In the genomic region with DNA sequence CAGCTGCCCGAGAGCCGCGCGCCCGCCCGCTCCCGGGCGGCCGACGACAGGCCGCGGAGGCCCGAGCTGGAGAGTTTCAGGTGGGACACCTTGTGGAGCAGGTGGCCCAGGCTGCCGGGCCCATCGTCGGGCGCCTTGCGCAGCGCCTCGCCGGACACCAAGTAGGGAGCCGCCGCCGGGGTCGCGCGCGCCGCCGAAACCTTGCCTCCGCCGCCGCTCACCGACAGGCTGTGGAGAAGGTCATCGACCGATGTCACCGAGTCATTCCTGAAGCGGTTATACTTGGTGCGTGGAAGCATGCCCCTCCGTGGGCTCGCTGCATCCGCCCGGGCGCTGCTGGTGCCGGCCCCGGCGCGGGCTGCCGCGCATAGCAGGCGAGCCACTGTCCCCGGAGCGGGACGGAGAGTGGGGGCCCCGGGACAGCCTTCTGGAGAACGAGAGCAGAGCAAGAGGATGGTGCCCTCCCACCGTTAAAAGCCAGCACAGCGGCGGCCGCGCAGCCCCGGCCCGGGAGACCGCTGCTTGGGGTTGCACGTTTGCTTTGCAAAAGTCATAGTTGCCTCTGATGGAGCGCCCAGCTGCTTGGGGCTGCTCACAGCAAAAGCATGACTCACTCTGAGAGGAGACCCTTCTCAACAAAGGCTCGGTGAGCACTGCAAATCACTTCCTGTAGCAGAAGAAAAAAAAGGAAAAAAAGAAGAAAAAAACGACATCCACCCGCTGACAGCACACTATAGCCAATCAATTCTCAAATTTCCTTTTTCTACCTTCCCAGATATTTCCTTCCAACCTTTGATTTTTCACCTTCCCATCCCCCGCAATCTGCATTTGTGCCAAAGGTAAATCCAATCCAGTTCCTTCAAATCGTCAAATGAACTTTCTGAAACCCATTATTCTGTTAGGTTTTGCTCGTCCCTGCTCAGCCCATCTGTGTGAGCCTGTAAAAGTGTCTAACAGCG, we compare ENCODE assay signal across 9 cellular contexts. TPM values are rescaled to one million over a fixed set of nuclear protein-coding genes. Genes with fewer than 3 reads are reported as not detected.
DNase-seq lines count a peak whose midpoint lies in the region; ATAC-seq and TF ChIP-seq lines count a peak whose summit lies in the region.
"Had no signal": no experiment of that assay in that cellular context is flagged by ENCODE, and none has a peak within 500 bp of the region (broad histone marks: within the 10 kb centered on the region; RNA-seq: fewer than 3 reads in every experiment).

A gene with protein sequence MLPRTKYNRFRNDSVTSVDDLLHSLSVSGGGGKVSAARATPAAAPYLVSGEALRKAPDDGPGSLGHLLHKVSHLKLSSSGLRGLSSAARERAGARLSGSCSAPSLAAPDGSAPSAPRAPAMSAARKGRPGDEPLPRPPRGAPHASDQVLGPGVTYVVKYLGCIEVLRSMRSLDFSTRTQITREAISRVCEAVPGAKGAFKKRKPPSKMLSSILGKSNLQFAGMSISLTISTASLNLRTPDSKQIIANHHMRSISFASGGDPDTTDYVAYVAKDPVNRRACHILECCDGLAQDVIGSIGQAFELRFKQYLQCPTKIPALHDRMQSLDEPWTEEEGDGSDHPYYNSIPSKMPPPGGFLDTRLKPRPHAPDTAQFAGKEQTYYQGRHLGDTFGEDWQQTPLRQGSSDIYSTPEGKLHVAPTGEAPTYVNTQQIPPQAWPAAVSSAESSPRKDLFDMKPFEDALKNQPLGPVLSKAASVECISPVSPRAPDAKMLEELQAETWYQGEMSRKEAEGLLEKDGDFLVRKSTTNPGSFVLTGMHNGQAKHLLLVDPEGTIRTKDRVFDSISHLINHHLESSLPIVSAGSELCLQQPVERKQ (minus strand): TSS at position 657 of the 959 bp plus-strand sequence. CDS start 358 bp downstream, at position 299.

- H3K9ac ChIP-seq in mesenchymal stem cell (ENCODE audit: low read length) = peak within 1 kb of the TSS; percentile 77

- H3K79me1 ChIP-seq in mesenchymal stem cell (replicated peaks; ENCODE audit: low read length, poor library complexity, severe bottlenecking) = peaks cover 13% of the 10 kb centered on the region

- H3K36me3 Mint-ChIP-seq in HFFc6 (ENCODE audit: low read depth) = no peaks in the 10 kb centered on the region

- H3K4ac ChIP-seq in mesenchymal stem cell (ENCODE audit: low read depth in 1 of 2, low read length in 2 of 2) = peak within 1 kb of the TSS; percentile 54 to 63

- H4K91ac ChIP-seq in mesenchymal stem cell (ENCODE audit: low read length) = peak within 1 kb of the TSS; percentile 67

- peak within 1 kb of the TSS; percentile 89 for H3K27ac Mint-ChIP-seq in HFFc6

- peak within 1 kb of the TSS; percentile 94 to 97 for H3K18ac ChIP-seq in mesenchymal stem cell (ENCODE audit: low read depth in 1 of 2, low read length in 2 of 2)

- H2BK120ac ChIP-seq in mesenchymal stem cell (ENCODE audit: low read depth, low read length) = peak within 1 kb of the TSS; percentile 80

- H3K27ac ChIP-seq in 22Rv1 = peak within 1 kb of the TSS; percentile 92
- H3K27ac ChIP-seq in caudate nucleus (ENCODE audit: low read depth, low read length) = peak within 1 kb of the TSS; percentile 84
- peak within 1 kb of the TSS; percentile 86 for H3K27ac ChIP-seq in mesenchymal stem cell (ENCODE audit: low read length, poor library complexity, severe bottlenecking)
- peak within 1 kb of the TSS; percentile 80 for H3K27ac ChIP-seq in upper lobe of right lung

- no peak within 1 kb of the TSS for H2BK5ac ChIP-seq in mesenchymal stem cell (ENCODE audit: low read depth, low read length, poor library complexity, severe bottlenecking)

- DNase-seq in HFFc6 = no peak
- DNase-seq in caudate nucleus (lab: John Stamatoyannopoulos, UW) = peak in 7 of 61 donors; percentile 13 to 45 (median 33)
- peak; percentile 60 for DNase-seq in mesenchymal stem cell
- DNase-seq in upper lobe of right lung = no peak
- DNase-seq in NCI-H774 (lab: John Stamatoyannopoulos, UW) = no peak

- no peaks in the 10 kb centered on the region for H3K36me3 ChIP-seq in mesenchymal stem cell (ENCODE audit: control insufficient read depth in 1 of 2, insufficient read depth in 2 of 2, low read depth in 1 of 2, low read length in 2 of 2)
- no peaks in the 10 kb centered on the region for H3K36me3 ChIP-seq in upper lobe of right lung

- H3K4me3 ChIP-seq in mesenchymal stem cell (ENCODE audit: insufficient read depth in 1 of 2, low read depth in 1 of 2, low read length in 2 of 2) = peak within 1 kb of the TSS; percentile 74 to 79
- H3K4me3 ChIP-seq in upper lobe of right lung = peak within 1 kb of the TSS; percentile 56

- H2BK12ac ChIP-seq in mesenchymal stem cell (ENCODE audit: low read length in 2 of 2) = peak within 1 kb of the TSS; percentile 42 to 90

- TF ChIP-seq CTCF in 22Rv1 (IDR thresholded peaks at IDR 0.05) (no peak), HFFc6 (IDR thresholded peaks at IDR 0.05) (no peak), upper lobe of right lung (IDR thresholded peaks at IDR 0.05) (no peak)

- H3K23ac ChIP-seq in mesenchymal stem cell (ENCODE audit: low read length in 2 of 2) = no peak within 1 kb of the TSS

- peak within 1 kb of the TSS; percentile 83 for H2AFZ ChIP-seq in mesenchymal stem cell (ENCODE audit: low read depth, low read length)

- H3K9me3 ChIP-seq in mesenchymal stem cell (ENCODE audit: control insufficient read depth, low read length) (no peaks in the 10 kb centered on the region), upper lobe of right lung (no peaks in the 10 kb centered on the region)

- H3K4me3 Mint-ChIP-seq in HFFc6 = peak within 1 kb of the TSS; percentile 85

- ATAC-seq in upper lobe of right lung = peak; percentile 8
- ATAC-seq in HG02981 (IDR thresholded peaks at IDR 0.05; ENCODE audit: unreplicated experiment) = no peak
- ATAC-seq in GM19351 (IDR thresholded peaks at IDR 0.05; ENCODE audit: unreplicated experiment) = no peak

- H3K27me3 ChIP-seq in mesenchymal stem cell (ENCODE audit: control insufficient read depth in 1 of 2, insufficient read depth in 1 of 2, low read length in 2 of 2) (no peaks in the 10 kb centered on the region), upper lobe of right lung (peaks cover 30% of the 10 kb centered on the region)

- peaks cover 34% of the 10 kb centered on the region for H3K4me1 Mint-ChIP-seq in HFFc6 (ENCODE audit: low read depth)

- 3% methylated on average over 73 of the region's 73 CpGs for WGBS in mesenchymal stem cell

- H3K4me2 ChIP-seq in mesenchymal stem cell (ENCODE audit: low read length, poor library complexity, severe bottlenecking) = peak within 1 kb of the TSS; percentile 98

- peak within 1 kb of the TSS; percentile 100 for H2BK15ac ChIP-seq in mesenchymal stem cell (ENCODE audit: low read depth, poor library complexity, severe bottlenecking)

- peak within 1 kb of the TSS in 1 of 2 experiments; percentile 94 for H3K14ac ChIP-seq in mesenchymal stem cell (ENCODE audit: low read length in 2 of 2)

- H2AK5ac ChIP-seq in mesenchymal stem cell (ENCODE audit: low read length, severe bottlenecking) = no peak within 1 kb of the TSS

- no peaks in the 10 kb centered on the region for H3K9me3 Mint-ChIP-seq in HFFc6
- H3K9me3 Mint-ChIP-seq: central memory CD8-positive, alpha-beta T cell had no signal

- H4K8ac ChIP-seq in mesenchymal stem cell (ENCODE audit: low read length) = peak within 1 kb of the TSS; percentile 78

- peaks cover 8% of the 10 kb centered on the region for H3K27me3 Mint-ChIP-seq in HFFc6 (ENCODE audit: insufficient read depth)

- intact Hi-C loops in upper lobe of right lung (cut with DNase I) = no loop called here

- H3K4me1 ChIP-seq in mesenchymal stem cell (ENCODE audit: control insufficient read depth, insufficient read depth, low read depth, low read length) (peaks cover 19% of the 10 kb centered on the region), upper lobe of right lung (peaks cover 15% of the 10 kb centered on the region)

RNA-seq across cellular contexts. Expression of the gene that starts here (rescaled TPM):
- 1 to 10 TPM in 2 of 6 experiments, under 1 TPM in 4; 0.28 to 1.9 (median 0.42) TPM for total RNA-seq in HFFc6 (2021; fragmentation: NEBNext Ultra II Directional; extraction: Animal tissue kit (Norgen Biotek cat#: 25700))
- polyA plus RNA-seq in mesenchymal stem cell (2013, experiment 1 of 2) = 3.0 TPM
- polyA plus RNA-seq in mesenchymal stem cell (2013, experiment 2 of 2) = 3.1 TPM
- 12.9 TPM for total RNA-seq in upper lobe of right lung
